16 cellular contexts compared by ENCODE assay signal in the genomic region with DNA sequence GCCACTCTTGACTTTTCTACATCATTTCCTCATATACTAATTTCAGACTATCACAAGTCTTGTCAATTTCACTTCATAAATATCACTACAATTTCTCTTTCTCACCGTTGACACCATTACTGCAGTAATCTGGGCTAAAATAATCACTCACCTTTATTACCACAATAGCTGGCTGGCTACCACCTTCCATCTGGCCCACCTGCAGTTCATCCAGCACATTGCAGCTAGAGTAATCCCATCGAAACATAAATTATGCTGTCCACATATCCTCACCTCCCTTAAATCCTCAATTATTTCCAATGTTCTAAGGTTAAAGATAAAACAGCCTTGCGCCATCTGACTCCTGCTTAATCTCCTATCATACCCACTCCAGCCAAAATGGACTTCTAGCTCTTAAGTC. TPM values are rescaled to one million over a fixed set of nuclear protein-coding genes. Genes with fewer than 3 reads are reported as not detected.
DNase-seq lines count a peak whose midpoint lies in the region; TF ChIP-seq lines count a peak whose summit lies in the region.
"Had no signal": no experiment of that assay in that cellular context is flagged by ENCODE, and none has a peak within 500 bp of the region (broad histone marks: within the 10 kb centered on the region; RNA-seq: fewer than 3 reads in every experiment).

No MANE protein-coding gene starts in this region.

- TF ChIP-seq POLR2A in uterus (IDR thresholded peaks at IDR 0.05) (no peak), sigmoid colon (IDR thresholded peaks at IDR 0.05) (no peak)

- no peak overlapping the region for H3K9ac ChIP-seq in endodermal cell (ENCODE audit: extremely low read depth, low read length, poor library complexity, severe bottlenecking)

- peak; percentile 33 to 61 for DNase-seq in NCI-H2081 (lab: John Stamatoyannopoulos, UW)
- DNase-seq in NCI-H2081 treated with DMSO at 0.1 percent for 48 hours (lab: John Stamatoyannopoulos, UW) = no peak
- peak; percentile 83 for DNase-seq in NCI-H82 treated with DMSO at 0.1 percent for 48 hours (lab: John Stamatoyannopoulos, UW; ENCODE audit: unreplicated experiment)
- no peak for DNase-seq in endodermal cell
- no peak for DNase-seq in uterus
- DNase-seq in sigmoid colon = no peak
- no peak for DNase-seq in NCI-H2107 (lab: John Stamatoyannopoulos, UW)
- DNase-seq: CD8-positive, alpha-beta T cell; COR-L47; DMS53; GF-D8 had no signal

- peaks cover 10% of the 10 kb centered on the region for H3K4me1 Mint-ChIP-seq in endodermal cell
- H3K4me1 Mint-ChIP-seq: CD14-positive monocyte had no signal

- H3K36me3 Mint-ChIP-seq in endodermal cell (ENCODE audit: low read depth) = no peaks in the 10 kb centered on the region
- H3K36me3 Mint-ChIP-seq: CD14-positive monocyte; CD8-positive, alpha-beta T cell had no signal

- no peaks in the 10 kb centered on the region for H3K27me3 Mint-ChIP-seq in endodermal cell (ENCODE audit: insufficient read depth)

- WGBS in endodermal cell (ENCODE audit: insufficient coverage in 1 of 2, insufficient read length in 1 of 2), 2 experiments = 87 to 100% methylated on average over 3 of the region's 3 CpGs
- WGBS in sigmoid colon, 2 donors = 76 to 85% methylated on average over 3 of the region's 3 CpGs

- H3K9me3 ChIP-seq in endodermal cell (ENCODE audit: control insufficient read depth, low read length) = no peaks in the 10 kb centered on the region
- H3K9me3 ChIP-seq in uterus = no peaks in the 10 kb centered on the region
- H3K9me3 ChIP-seq in sigmoid colon = no peaks in the 10 kb centered on the region
- H3K9me3 ChIP-seq: HAP-1 had no signal

- TF ChIP-seq EP300 in sigmoid colon (IDR thresholded peaks at IDR 0.05) = no peak

- intact Hi-C loops in uterus (cut with DNase I; ENCODE audit: low total_unique reads) (no loop called here), sigmoid colon (cut with DNase I) (no loop called here)

- H3K4me3 ChIP-seq in endodermal cell (ENCODE audit: low read length) = no peak overlapping the region
- H3K4me3 ChIP-seq in uterus = no peak overlapping the region
- no peak overlapping the region for H3K4me3 ChIP-seq in sigmoid colon
- H3K4me3 ChIP-seq: HAP-1 had no signal

- H3K27ac ChIP-seq in endodermal cell (ENCODE audit: low read depth, low read length) (no peak overlapping the region), uterus (no peak overlapping the region), sigmoid colon (peak overlapping the region in 1 of 4 donors; percentile 72)
- H3K27ac ChIP-seq: 22Rv1 had no signal

- H3K36me3 ChIP-seq in endodermal cell (ENCODE audit: control insufficient read depth, insufficient read depth, low read length) (no peaks in the 10 kb centered on the region), uterus (peaks cover 0 to 3% of the 10 kb centered on the region in 2 donors), sigmoid colon (no peaks in the 10 kb centered on the region)
- H3K36me3 ChIP-seq: HAP-1 had no signal

- peaks cover 9% of the 10 kb centered on the region for H3K4me1 ChIP-seq in endodermal cell (ENCODE audit: control insufficient read depth, insufficient read depth, low read length)
- H3K4me1 ChIP-seq in uterus = no peaks in the 10 kb centered on the region
- peaks cover 0 to 17% (median 9%) of the 10 kb centered on the region in 4 donors for H3K4me1 ChIP-seq in sigmoid colon
- H3K4me1 ChIP-seq: HAP-1 had no signal

- peak; percentile 51 for TF ChIP-seq CTCF in endodermal cell (conservative IDR thresholded peaks at IDR 0.05)
- no peak for TF ChIP-seq CTCF in uterus (IDR thresholded peaks at IDR 0.05)
- no peak for TF ChIP-seq CTCF in sigmoid colon (IDR thresholded peaks at IDR 0.05)

- no peak overlapping the region for H3K27ac Mint-ChIP-seq in endodermal cell
- H3K27ac Mint-ChIP-seq: CD14-positive monocyte; CD8-positive, alpha-beta T cell had no signal

- no peaks in the 10 kb centered on the region for H3K9me3 Mint-ChIP-seq in endodermal cell
- H3K9me3 Mint-ChIP-seq: CD14-positive monocyte; CD8-positive, alpha-beta T cell had no signal

- no peak overlapping the region for H3K4me3 Mint-ChIP-seq in endodermal cell
- H3K4me3 Mint-ChIP-seq: CD14-positive monocyte; CD8-positive, alpha-beta T cell had no signal

- H3K27me3 ChIP-seq in endodermal cell (ENCODE audit: control insufficient read depth, insufficient read depth, low read length, poor library complexity, severe bottlenecking) (no peaks in the 10 kb centered on the region), uterus (no peaks in the 10 kb centered on the region), sigmoid colon (no peaks in the 10 kb centered on the region)

RNA-seq across cellular contexts. Expression of gene DGKB, which starts 16.0 kb away (rescaled TPM):
- total RNA-seq in endodermal cell (1 to 10 TPM; 5.1 to 5.2 TPM), uterus (10 to 100 TPM in 2 of 4 donors, 1 to 10 TPM in 2; 4.4 to 33.1 (median 9.3) TPM), sigmoid colon (10 to 100 TPM in 3 of 4 donors, 1 to 10 TPM in 1; 8.2 to 22.4 (median 12.5) TPM)
- polyA plus RNA-seq in endodermal cell (2013, experiment 1 of 2) = 1.3 TPM
- 1.5 TPM for polyA plus RNA-seq in endodermal cell (2013, experiment 2 of 2)
- polyA plus RNA-seq in sigmoid colon = under 1 TPM in 1 of 3 donors, not detected in 2; 0.39 TPM
- total RNA-seq: A673; CD8-positive, alpha-beta T cell; HepG2 had no signal
- polyA plus RNA-seq: CD14-positive monocyte, HepG2 had no signal

Comparison
In these comparisons a context has a peak if more than half of its experiments do, and no peak if none do; other contexts are left out.
1. DNase-seq: peak in NCI-H2081 (2 of 2) and NCI-H82 treated with DMSO at 0.1 percent for 48 hours (single experiment); none in NCI-H2081 treated with DMSO at 0.1 percent for 48 hours (single experiment), endodermal cell (single experiment), uterus (0 of 2), sigmoid colon (single experiment) and NCI-H2107 (single experiment).